2 cellular contexts compared by ENCODE assay signal in the genomic region with DNA sequence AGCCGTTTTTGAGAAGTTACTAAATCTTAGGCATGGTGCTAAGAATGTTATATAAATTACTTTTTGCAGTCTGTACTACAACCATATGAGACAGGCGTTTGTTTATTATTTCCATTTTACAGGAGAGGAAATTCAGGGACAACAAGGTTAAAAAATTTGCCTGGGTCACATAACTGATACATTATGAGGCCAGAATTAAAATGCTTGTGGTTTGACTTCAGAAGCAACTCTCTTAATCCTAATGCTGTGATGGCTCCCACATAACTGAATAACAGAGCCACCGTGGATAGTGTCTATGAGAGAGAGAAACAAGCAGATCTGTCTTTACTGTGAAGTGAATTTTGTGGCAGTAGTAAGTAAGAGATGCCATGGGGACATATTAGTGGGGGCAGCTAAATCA.
TF ChIP-seq lines count a peak whose summit lies in the region.

No MANE protein-coding gene starts in this region.

TF ChIP-seq in SK-N-SH treated with all-trans-retinoic acid at 6 μM for 48 hours, 23 proteins besides CTCF, POLR2A, EP300 and RAD21 (continued from another document):
- TF ChIP-seq, protein P1, sequence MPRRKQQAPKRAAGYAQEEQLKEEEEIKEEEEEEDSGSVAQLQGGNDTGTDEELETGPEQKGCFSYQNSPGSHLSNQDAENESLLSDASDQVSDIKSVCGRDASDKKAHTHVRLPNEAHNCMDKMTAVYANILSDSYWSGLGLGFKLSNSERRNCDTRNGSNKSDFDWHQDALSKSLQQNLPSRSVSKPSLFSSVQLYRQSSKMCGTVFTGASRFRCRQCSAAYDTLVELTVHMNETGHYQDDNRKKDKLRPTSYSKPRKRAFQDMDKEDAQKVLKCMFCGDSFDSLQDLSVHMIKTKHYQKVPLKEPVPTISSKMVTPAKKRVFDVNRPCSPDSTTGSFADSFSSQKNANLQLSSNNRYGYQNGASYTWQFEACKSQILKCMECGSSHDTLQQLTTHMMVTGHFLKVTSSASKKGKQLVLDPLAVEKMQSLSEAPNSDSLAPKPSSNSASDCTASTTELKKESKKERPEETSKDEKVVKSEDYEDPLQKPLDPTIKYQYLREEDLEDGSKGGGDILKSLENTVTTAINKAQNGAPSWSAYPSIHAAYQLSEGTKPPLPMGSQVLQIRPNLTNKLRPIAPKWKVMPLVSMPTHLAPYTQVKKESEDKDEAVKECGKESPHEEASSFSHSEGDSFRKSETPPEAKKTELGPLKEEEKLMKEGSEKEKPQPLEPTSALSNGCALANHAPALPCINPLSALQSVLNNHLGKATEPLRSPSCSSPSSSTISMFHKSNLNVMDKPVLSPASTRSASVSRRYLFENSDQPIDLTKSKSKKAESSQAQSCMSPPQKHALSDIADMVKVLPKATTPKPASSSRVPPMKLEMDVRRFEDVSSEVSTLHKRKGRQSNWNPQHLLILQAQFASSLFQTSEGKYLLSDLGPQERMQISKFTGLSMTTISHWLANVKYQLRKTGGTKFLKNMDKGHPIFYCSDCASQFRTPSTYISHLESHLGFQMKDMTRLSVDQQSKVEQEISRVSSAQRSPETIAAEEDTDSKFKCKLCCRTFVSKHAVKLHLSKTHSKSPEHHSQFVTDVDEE (CRISPR knock-in tag; IDR thresholded peaks at IDR 0.05) = no peak
- TF ChIP-seq SNAI2 (CRISPR knock-in tag; IDR thresholded peaks at IDR 0.05) (no peak), CREB5 (CRISPR knock-in tag; IDR thresholded peaks at IDR 0.05; ENCODE audit: low read depth) (no peak), ZNF70 (CRISPR knock-in tag; IDR thresholded peaks at IDR 0.05) (no peak), PATZ1 (CRISPR knock-in tag; IDR thresholded peaks at IDR 0.05; ENCODE audit: borderline replicate concordance) (no peak), GLIS3 (CRISPR knock-in tag; IDR thresholded peaks at IDR 0.05) (no peak), BACH2 (CRISPR knock-in tag; IDR thresholded peaks at IDR 0.05; ENCODE audit: borderline replicate concordance) (no peak), CSDC2 (CRISPR knock-in tag; IDR thresholded peaks at IDR 0.05) (no peak), ESRRG (CRISPR knock-in tag; IDR thresholded peaks at IDR 0.05) (no peak), ZNF565 (CRISPR knock-in tag; conservative IDR thresholded peaks at IDR 0.05; ENCODE audit: low read depth) (no peak), POU6F1 (CRISPR knock-in tag; IDR thresholded peaks at IDR 0.05; ENCODE audit: borderline replicate concordance, low read depth) (no peak)

TF ChIP-seq in SK-N-SH, 30 proteins besides CTCF, POLR2A, EP300 and RAD21 (continued from another document):
- TF ChIP-seq, protein P2, sequence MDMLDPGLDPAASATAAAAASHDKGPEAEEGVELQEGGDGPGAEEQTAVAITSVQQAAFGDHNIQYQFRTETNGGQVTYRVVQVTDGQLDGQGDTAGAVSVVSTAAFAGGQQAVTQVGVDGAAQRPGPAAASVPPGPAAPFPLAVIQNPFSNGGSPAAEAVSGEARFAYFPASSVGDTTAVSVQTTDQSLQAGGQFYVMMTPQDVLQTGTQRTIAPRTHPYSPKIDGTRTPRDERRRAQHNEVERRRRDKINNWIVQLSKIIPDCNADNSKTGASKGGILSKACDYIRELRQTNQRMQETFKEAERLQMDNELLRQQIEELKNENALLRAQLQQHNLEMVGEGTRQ (IDR thresholded peaks at IDR 0.05; ENCODE audit: borderline replicate concordance, low read depth, low read length) = no peak
- no peak for TF ChIP-seq TEAD4 (IDR thresholded peaks at IDR 0.05; ENCODE audit: borderline replicate concordance, insufficient read depth)
- no peak for TF ChIP-seq NRF1 (IDR thresholded peaks at IDR 0.05; ENCODE audit: low read depth, low read length)
- no peak for TF ChIP-seq YY1 (IDR thresholded peaks at IDR 0.05; ENCODE audit: low read depth)
- TF ChIP-seq EZH2phosphoT487 (IDR thresholded peaks at IDR 0.05; ENCODE audit: borderline replicate concordance, low read depth) = no peak
